1 cellular context compared by ENCODE assay signal in the genomic region with DNA sequence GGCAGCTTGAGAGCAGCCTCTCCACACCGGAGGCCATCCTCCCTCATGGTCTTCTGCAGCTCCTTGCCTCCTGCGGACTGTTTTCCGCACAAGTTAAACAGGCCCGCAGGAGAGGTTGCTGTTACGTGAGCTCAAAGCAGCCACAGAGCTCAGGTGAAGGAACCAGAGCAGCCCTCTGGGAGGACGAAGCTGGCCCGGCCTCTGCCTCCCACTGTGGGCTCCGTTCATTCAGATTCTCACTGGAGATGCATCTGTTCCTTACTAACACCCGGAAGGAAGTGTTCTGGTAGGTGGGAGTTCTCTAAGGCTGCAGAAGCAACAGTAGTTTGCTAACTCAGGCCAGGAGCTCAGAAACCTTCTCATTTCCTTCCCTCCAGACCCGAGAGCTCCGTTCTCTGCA.
TF ChIP-seq lines count a peak whose summit lies in the region.

No MANE protein-coding gene starts in this region.

TF ChIP-seq in GM23338, 12 proteins besides CTCF, POLR2A, EP300 and RAD21 (continued from another document):
- TF ChIP-seq ZNF462 (CRISPR knock-in tag; IDR thresholded peaks at IDR 0.05) (no peak), EZH2 (IDR thresholded peaks at IDR 0.05; ENCODE audit: low read depth, unreplicated experiment) (no peak), EZH2phosphoT487 (IDR thresholded peaks at IDR 0.05; ENCODE audit: unreplicated experiment) (no peak), ZNF114 (CRISPR knock-in tag; IDR thresholded peaks at IDR 0.05) (no peak), POLR2AphosphoS5 (IDR thresholded peaks at IDR 0.05; ENCODE audit: low read depth) (no peak), STAT1 (IDR thresholded peaks at IDR 0.05; ENCODE audit: unreplicated experiment) (no peak), CREB1 (CRISPR knock-in tag; IDR thresholded peaks at IDR 0.05; ENCODE audit: low read depth) (no peak), ZNF331 (CRISPR knock-in tag; IDR thresholded peaks at IDR 0.05; ENCODE audit: low read depth) (no peak)
TF ChIP-seq in GM23338: peak in this region for 0.
